20 cellular contexts compared by ENCODE assay signal in genomic region chr16:56734429-56734828, GRCh38.
"Had no signal": no experiment of that assay in that cellular context is flagged by ENCODE, and none has a peak within 500 bp of the region (broad histone marks: within the 10 kb centered on the region; RNA-seq: fewer than 3 reads in every experiment).

No MANE protein-coding gene starts in this region.

- H3K4me1 ChIP-seq: colonic mucosa had no signal

- H3K36me3 ChIP-seq: brain microvascular endothelial cell, colonic mucosa, gastroesophageal sphincter, heart right ventricle, left ventricle myocardium inferior had no signal

- H3K9me3 ChIP-seq: colonic mucosa, gastroesophageal sphincter, heart right ventricle, left ventricle myocardium inferior, spleen had no signal

- H3K4me3 ChIP-seq: colonic mucosa, gastroesophageal sphincter, heart right ventricle, left ventricle myocardium inferior, spleen had no signal

- H3K27me3 ChIP-seq: brain microvascular endothelial cell, colonic mucosa, gastroesophageal sphincter, heart right ventricle, spleen had no signal

- DNase-seq: activated CD4-positive, alpha-beta T cell treated with anti-CD3 and anti-CD28 coated beads, Interleukin-2, amount 50 U/mL, for 4 hours; activated effector memory CD4-positive, alpha-beta T cell treated with anti-CD3 and anti-CD28 coated beads, Interleukin-2, amount 50 U/mL, for 16 hours; activated naive CD4-positive, alpha-beta T cell treated with anti-CD3 and anti-CD28 coated beads, Interleukin-2, amount 50 U/mL, for 16 hours; activated T-cell treated with anti-CD3 and anti-CD28 coated beads, Interleukin-2, amount 50 U/mL, for 72 hours; aorta; brain microvascular endothelial cell; central memory CD4-positive, alpha-beta T cell; colonic mucosa; heart right ventricle; left ventricle myocardium inferior; mammary epithelial cell; nephron progenitor cell; occipital lobe; retina; spleen; stimulated activated naive CD4-positive, alpha-beta T cell; T-helper 9 cell had no signal

- FAIRE-seq: urothelium cell line had no signal

- H3K27ac ChIP-seq: brain microvascular endothelial cell, colonic mucosa, gastroesophageal sphincter, heart right ventricle, left ventricle myocardium inferior had no signal

- ATAC-seq: esophagus mucosa, gastroesophageal sphincter, heart right ventricle had no signal
